Comparison of ENCODE assay signal across 8 cellular contexts in the genomic region with DNA sequence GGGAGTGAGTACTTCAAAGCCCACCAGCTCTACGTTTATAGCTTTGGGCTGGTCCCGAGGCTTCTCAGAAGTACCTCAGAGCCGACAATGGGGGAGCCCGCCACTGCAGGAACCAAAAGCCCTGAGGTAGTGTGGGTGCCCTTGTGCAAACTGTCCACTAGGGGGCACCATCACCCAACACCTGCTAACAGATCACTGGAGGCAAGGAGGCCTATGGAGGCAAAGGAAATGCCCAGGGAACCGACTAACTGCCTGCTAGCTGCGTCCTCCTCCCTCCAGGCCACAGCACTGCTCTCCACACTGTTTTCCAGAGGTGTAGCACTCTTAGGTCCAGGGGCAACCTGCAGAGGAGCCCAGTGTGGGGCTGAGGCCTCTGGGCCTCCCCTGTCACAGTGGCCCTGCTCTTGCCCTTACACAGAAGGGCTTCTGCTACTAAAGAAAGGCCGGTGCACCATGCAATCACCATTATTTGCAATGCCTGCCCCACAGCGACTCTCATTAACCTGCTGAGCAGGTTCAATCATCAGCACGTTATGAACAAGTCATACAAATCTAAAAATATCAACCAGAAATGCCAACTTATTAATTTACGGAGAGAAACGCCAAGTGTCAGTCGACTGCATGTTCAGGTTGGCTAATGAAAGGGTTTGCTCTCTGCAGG.
A peak's percentile ranks its signal among the peaks of the same experiment; 100 is the strongest.
DNase-seq lines count a peak whose midpoint lies in the region; ATAC-seq and TF ChIP-seq lines count a peak whose summit lies in the region.

No MANE protein-coding gene starts in this region.

- H3K27me3 Mint-ChIP-seq in activated naive CD8-positive, alpha-beta T cell treated with anti-CD3 and anti-CD28 coated beads for 36 hours: no peaks in the 10 kb centered on the region

- H3K4me3 ChIP-seq in heart right ventricle: no peak overlapping the region

- WGBS in heart right ventricle, 2 donors: 39 to 47% methylated on average over 12 of the region's 12 CpGs

- H3K27ac ChIP-seq in heart right ventricle: peak overlapping the region in 4 of 10 donors; percentile 3 to 63 (median 36)

- DNase-seq in NCI-H1092 (lab: John Stamatoyannopoulos, UW) (peak; percentile 73), SKM-1 treated with dmso at 0.1 percent for 144 hours (lab: John Stamatoyannopoulos, UW; ENCODE audit: unreplicated experiment) (peak; percentile 82), heart right ventricle (peak; percentile 48 to 57), renal cortical epithelial cell (ENCODE audit: low read depth) (peak; percentile 70), GOT3 (lab: John Stamatoyannopoulos, UW) (no peak)
- DNase-seq in activated naive CD8-positive, alpha-beta T cell treated with anti-CD3 and anti-CD28 coated beads for 36 hours: peak; percentile 63

- H3K4me1 Mint-ChIP-seq in activated naive CD8-positive, alpha-beta T cell treated with anti-CD3 and anti-CD28 coated beads for 36 hours: peaks cover 22% of the 10 kb centered on the region

- H3K4me1 ChIP-seq in heart right ventricle: peaks cover 0 to 27% (median 13%) of the 10 kb centered on the region in 9 donors

- peaks cover 12% of the 10 kb centered on the region for H3K36me3 Mint-ChIP-seq in activated naive CD8-positive, alpha-beta T cell treated with anti-CD3 and anti-CD28 coated beads for 36 hours

- H3K36me3 ChIP-seq in heart right ventricle: peaks cover 0 to 11% (median 0%) of the 10 kb centered on the region in 9 donors

- TF ChIP-seq CTCF in GM12874 (IDR thresholded peaks at IDR 0.05; ENCODE audit: insufficient read depth, low read depth, low read length) (peak; percentile 93), heart right ventricle (IDR thresholded peaks at IDR 0.05) (peak; percentile 76 to 97 (median 87))

- H3K27me3 ChIP-seq in heart right ventricle: no peaks in the 10 kb centered on the region

- no peaks in the 10 kb centered on the region for H3K9me3 ChIP-seq in heart right ventricle

- no peak overlapping the region for H3K4me3 Mint-ChIP-seq in activated naive CD8-positive, alpha-beta T cell treated with anti-CD3 and anti-CD28 coated beads for 36 hours

- H3K27ac Mint-ChIP-seq in activated naive CD8-positive, alpha-beta T cell treated with anti-CD3 and anti-CD28 coated beads for 36 hours: peak overlapping the region; percentile 92

- peak; percentile 83 for ATAC-seq in HG02623 (IDR thresholded peaks at IDR 0.05; ENCODE audit: unreplicated experiment)
- ATAC-seq in heart right ventricle: peak; percentile 56 to 93 (median 81)

- H3K9me3 Mint-ChIP-seq in activated naive CD8-positive, alpha-beta T cell treated with anti-CD3 and anti-CD28 coated beads for 36 hours: no peaks in the 10 kb centered on the region

- intact Hi-C loops in heart right ventricle (cut with DNase I): loop anchor here in 2 of 10 donors (5.0 to 10.0 kb wide), 2 partner anchors 308 to 756 kb away; no protein-coding TSS in a partner anchor
